ENCODE assay signal across 18 cellular contexts in genomic region chr17:8472663-8473062, GRCh38.
"Had no signal": no experiment of that assay in that cellular context is flagged by ENCODE, and none has a peak within 500 bp of the region (broad histone marks: within the 10 kb centered on the region; RNA-seq: fewer than 3 reads in every experiment).

No MANE protein-coding gene starts in this region.

- DNase-seq: activated CD4-positive, alpha-beta T cell treated with anti-CD3 and anti-CD28 coated beads, Interleukin-2, amount 50 U/mL, for 4 hours; activated gamma-delta T cell treated with Interleukin-2 at 50 U/mL for 16 hours; erythroblast; foreskin melanocyte; glutamatergic neuron; immature natural killer cell; lower lobe of right lung; mesendoderm; naive B cell; stimulated activated CD4-positive, alpha-beta T cell treated with anti-CD3 and anti-CD28 coated beads, Interleukin-4, amount 100 ng/mL, for 24 hours; stimulated activated naive CD8-positive, alpha-beta T cell treated with anti-CD3 and anti-CD28 coated beads, Interleukin-15, Interleukin-2, amounts not matched to agents 100 U/mL and 50 U/mL, for 24 hours; T-helper 1 cell had no signal

- H3K27ac ChIP-seq: breast epithelium, hepatocyte, lower lobe of right lung, neural progenitor cell, tibial nerve had no signal

- H3K4me1 ChIP-seq: neural progenitor cell had no signal

- H3K27me3 ChIP-seq: breast epithelium, hepatocyte, neural progenitor cell, tibial nerve had no signal

- H3K4me3 ChIP-seq: breast epithelium, hepatocyte, lower lobe of right lung, neural progenitor cell, tibial nerve had no signal

- ATAC-seq: activated naive CD4-positive, alpha-beta T cell treated with anti-CD3 and anti-CD28 coated beads, Interleukin-2, amount 50 U/mL, for 72 hours; left lobe of liver; lower lobe of right lung; stimulated activated naive CD8-positive, alpha-beta T cell treated with anti-CD3 and anti-CD28 coated beads, Interleukin-15, Interleukin-2, amounts not matched to agents 100 U/mL and 50 U/mL, for 24 hours had no signal

- H2AFZ ChIP-seq: hepatocyte, neural progenitor cell had no signal

- H3K9me3 ChIP-seq: breast epithelium, lower lobe of right lung, tibial nerve had no signal

- H3K4me2 ChIP-seq: hepatocyte, neural progenitor cell had no signal
